Comparison of ENCODE assay signal across 1 cellular context in genomic region chr13:26605845-26606244, GRCh38.
TF ChIP-seq lines count a peak whose summit lies in the region.

No MANE protein-coding gene starts in this region.

TF ChIP-seq in H1, 55 proteins besides CTCF, POLR2A, EP300 and RAD21 (continued from another document):
- no peak for TF ChIP-seq RFX5 (IDR thresholded peaks at IDR 0.05; ENCODE audit: borderline replicate concordance, low read depth, low read length)
- TF ChIP-seq ZNF274 (IDR thresholded peaks at IDR 0.05; ENCODE audit: borderline replicate concordance, extremely low read depth, low read length), result no peak
- no peak for TF ChIP-seq SIN3A (conservative IDR thresholded peaks at IDR 0.05 in 1 of 2, IDR thresholded peaks at IDR 0.05 in 1 of 2; ENCODE audit: low read depth in 1 of 2, low read length in 2 of 2)
- TF ChIP-seq CHD7 (IDR thresholded peaks at IDR 0.05; ENCODE audit: insufficient replicate concordance, low read length), result no peak
- TF ChIP-seq JUND (IDR thresholded peaks at IDR 0.05; ENCODE audit: low read length), result no peak
- no peak for TF ChIP-seq RBBP5 (IDR thresholded peaks at IDR 0.05; ENCODE audit: borderline replicate concordance, low read depth, low read length)
TF ChIP-seq in H1: peak in this region for 0.
